In genomic region chr11:114395776-114396175, GRCh38 we compare ENCODE assay signal across 12 cellular contexts. TPM values are rescaled to one million over a fixed set of nuclear protein-coding genes. Genes with fewer than 3 reads are reported as not detected.
A peak's percentile ranks its signal among the peaks of the same experiment; 100 is the strongest.
DNase-seq lines count a peak whose midpoint lies in the region; ATAC-seq and TF ChIP-seq lines count a peak whose summit lies in the region.
"Had no signal": no experiment of that assay in that cellular context is flagged by ENCODE, and none has a peak within 500 bp of the region (broad histone marks: within the 10 kb centered on the region; RNA-seq: fewer than 3 reads in every experiment).

No MANE protein-coding gene starts in this region.

- peaks cover 36% of the 10 kb centered on the region for H3K4me1 ChIP-seq in PC-3 (ENCODE audit: insufficient read depth, low read length)
- H3K4me1 ChIP-seq in esophagus muscularis mucosa, result peaks cover 13 to 26% (median 20%) of the 10 kb centered on the region in 4 donors

- WGBS in esophagus muscularis mucosa, result 67% methylated on average over 2 of the region's 3 CpGs

- TF ChIP-seq CTCF in GM12865 (IDR thresholded peaks at IDR 0.05; ENCODE audit: insufficient read depth, low read depth, low read length, missing control alignments) (peak; percentile 17), PC-3 (conservative IDR thresholded peaks at IDR 0.05; ENCODE audit: low read depth, low read length) (peak; percentile 68), fibroblast of mammary gland (conservative IDR thresholded peaks at IDR 0.05; ENCODE audit: control insufficient read depth, insufficient read depth, low read depth, low read length) (peak; percentile 43), esophagus muscularis mucosa (IDR thresholded peaks at IDR 0.05) (no peak)

- no peak overlapping the region for H3K9ac ChIP-seq in PC-3 (ENCODE audit: low read length)

- ATAC-seq in PC-3 (no peak), GM21423 (IDR thresholded peaks at IDR 0.05; ENCODE audit: unreplicated experiment) (no peak)

- BruUV-seq in PC-3 (replicated peaks; lab: Mats Ljungman, UMichigan), result no TSS peak

- no peak overlapping the region for H3K27ac ChIP-seq in PC-3 (ENCODE audit: low read length)
- no peak overlapping the region for H3K27ac ChIP-seq in esophagus muscularis mucosa (replicated peaks in 1 of 4)
- H3K27ac ChIP-seq: HL-60 had no signal

- CTCF ChIA-PET in PC-3 (lab: Charles Lee), result interaction anchor here (0.6 to 0.9 kb wide), 2 partner anchors 47 to 1419 kb away, joined by 3 to 4 read pairs; no protein-coding TSS in a partner anchor

- no peak overlapping the region for H3K4me2 ChIP-seq in PC-3 (ENCODE audit: low read length)

- H3K79me2 ChIP-seq in PC-3 (ENCODE audit: low read length), result peaks cover 24% of the 10 kb centered on the region

- no peaks in the 10 kb centered on the region for H3K36me3 ChIP-seq in PC-3 (ENCODE audit: low read depth, low read length)
- no peaks in the 10 kb centered on the region for H3K36me3 ChIP-seq in esophagus muscularis mucosa

- DNase-seq in A172 (ENCODE audit: low spot score) (peak; percentile 29), GM12865 (ENCODE audit: low read depth) (no peak), PC-3 (peak; percentile 66), fibroblast of mammary gland (ENCODE audit: low read depth) (peak; percentile 16), esophagus muscularis mucosa (ENCODE audit: extremely low spot score) (no peak)
- no peak for DNase-seq in stimulated activated CD8-positive, alpha-beta memory T cell treated with anti-CD3 and anti-CD28 coated beads, Interleukin-4, amount 100 ng/mL, for 48 hours
- no peak for DNase-seq in activated CD4-positive, alpha-beta T cell treated with anti-CD3 and anti-CD28 coated beads, Interleukin-2, amount 50 U/mL, for 4 hours
- DNase-seq: CD4-positive, alpha-beta memory T cell; NCI-H187 treated with DMSO at 0.1 percent for 48 hours; retina had no signal

- no peaks in the 10 kb centered on the region for H3K9me3 ChIP-seq in PC-3 (ENCODE audit: low read length)
- no peaks in the 10 kb centered on the region for H3K9me3 ChIP-seq in esophagus muscularis mucosa

- H2AFZ ChIP-seq in PC-3 (ENCODE audit: low read length), result no peak overlapping the region

- no peaks in the 10 kb centered on the region for H4K20me1 ChIP-seq in PC-3 (ENCODE audit: low read length)

- no peak for TF ChIP-seq EP300 in esophagus muscularis mucosa (IDR thresholded peaks at IDR 0.05)

- POLR2A ChIA-PET in PC-3 (lab: Charles Lee; ENCODE audit: unreplicated experiment), result no interaction called here

- intact Hi-C loops in PC-3 (cut with micrococcal nuclease), result no loop called here
- intact Hi-C loops in esophagus muscularis mucosa (cut with DNase I), result no loop called here

- H3K27me3 ChIP-seq in PC-3 (ENCODE audit: low read length), result no peaks in the 10 kb centered on the region
- H3K27me3 ChIP-seq in esophagus muscularis mucosa, result peaks cover 0 to 2% (median 0%) of the 10 kb centered on the region in 4 donors

- H3K4me3 ChIP-seq in GM12865 (ENCODE audit: low read depth, low read length) (no peak overlapping the region), PC-3 (ENCODE audit: low read length) (no peak overlapping the region), fibroblast of mammary gland (ENCODE audit: control insufficient read depth, low read depth, low read length) (no peak overlapping the region), esophagus muscularis mucosa (no peak overlapping the region)

- no peaks in the 10 kb centered on the region for H3F3A ChIP-seq in PC-3 (ENCODE audit: low read length, unreplicated experiment)

- H3K9me2 ChIP-seq in PC-3 (replicated peaks; ENCODE audit: low read length), result no peaks in the 10 kb centered on the region

- TF ChIP-seq POLR2A in esophagus muscularis mucosa (IDR thresholded peaks at IDR 0.05; ENCODE audit: low read depth), result no peak

RNA-seq across cellular contexts. Expression of gene C11orf71, which starts 4.5 kb away (rescaled TPM):
- 4.1 and 4.6 TPM in 2 replicates for total RNA-seq in A172 (2014; rRNA removed; shearing (Covaris generic))
- 5.0 and 8.1 TPM in 2 replicates for total RNA-seq in PC-3 (2014; rRNA removed)
- 1 to 10 TPM; 5.0 to 6.2 (median 5.6) TPM for total RNA-seq in esophagus muscularis mucosa

RNA-seq across cellular contexts. Expression of gene RBM7, which starts 4.7 kb away (rescaled TPM):
- total RNA-seq in A172 (2014; rRNA removed; shearing (Covaris generic)), result 39.3 and 52.8 TPM in 2 replicates
- total RNA-seq in PC-3 (2014; rRNA removed), result 18.4 and 30.1 TPM in 2 replicates
- 10 to 100 TPM; 13.7 to 28.0 (median 17.6) TPM for total RNA-seq in esophagus muscularis mucosa

RNA-seq across cellular contexts. Expression of gene REXO2, which starts 43.5 kb away (rescaled TPM):
- 136 and 168 TPM in 2 replicates for total RNA-seq in A172 (2014; rRNA removed; shearing (Covaris generic))
- total RNA-seq in PC-3 (2014; rRNA removed), result 145 and 181 TPM in 2 replicates
- 100 to 1,000 TPM in 3 of 4 donors, 10 to 100 TPM in 1; 95.1 to 152 (median 142) TPM for total RNA-seq in esophagus muscularis mucosa

Comparison
In these comparisons a context has a peak if more than half of its experiments do, and no peak if none do; other contexts are left out.
1. DNase-seq: peak in A172 (single experiment), PC-3 (single experiment) and fibroblast of mammary gland (single experiment); none in GM12865 (single experiment), stimulated activated CD8-positive, alpha-beta memory T cell treated with anti-CD3 and anti-CD28 coated beads, Interleukin-4, amount 100 ng/mL, for 48 hours (single experiment), activated CD4-positive, alpha-beta T cell treated with anti-CD3 and anti-CD28 coated beads, Interleukin-2, amount 50 U/mL, for 4 hours (0 of 2) and esophagus muscularis mucosa (single experiment).
2. CTCF ChIP-seq: peak in GM12865 (single experiment), PC-3 (single experiment) and fibroblast of mammary gland (single experiment); none in esophagus muscularis mucosa (0 of 3).